In the genomic region with DNA sequence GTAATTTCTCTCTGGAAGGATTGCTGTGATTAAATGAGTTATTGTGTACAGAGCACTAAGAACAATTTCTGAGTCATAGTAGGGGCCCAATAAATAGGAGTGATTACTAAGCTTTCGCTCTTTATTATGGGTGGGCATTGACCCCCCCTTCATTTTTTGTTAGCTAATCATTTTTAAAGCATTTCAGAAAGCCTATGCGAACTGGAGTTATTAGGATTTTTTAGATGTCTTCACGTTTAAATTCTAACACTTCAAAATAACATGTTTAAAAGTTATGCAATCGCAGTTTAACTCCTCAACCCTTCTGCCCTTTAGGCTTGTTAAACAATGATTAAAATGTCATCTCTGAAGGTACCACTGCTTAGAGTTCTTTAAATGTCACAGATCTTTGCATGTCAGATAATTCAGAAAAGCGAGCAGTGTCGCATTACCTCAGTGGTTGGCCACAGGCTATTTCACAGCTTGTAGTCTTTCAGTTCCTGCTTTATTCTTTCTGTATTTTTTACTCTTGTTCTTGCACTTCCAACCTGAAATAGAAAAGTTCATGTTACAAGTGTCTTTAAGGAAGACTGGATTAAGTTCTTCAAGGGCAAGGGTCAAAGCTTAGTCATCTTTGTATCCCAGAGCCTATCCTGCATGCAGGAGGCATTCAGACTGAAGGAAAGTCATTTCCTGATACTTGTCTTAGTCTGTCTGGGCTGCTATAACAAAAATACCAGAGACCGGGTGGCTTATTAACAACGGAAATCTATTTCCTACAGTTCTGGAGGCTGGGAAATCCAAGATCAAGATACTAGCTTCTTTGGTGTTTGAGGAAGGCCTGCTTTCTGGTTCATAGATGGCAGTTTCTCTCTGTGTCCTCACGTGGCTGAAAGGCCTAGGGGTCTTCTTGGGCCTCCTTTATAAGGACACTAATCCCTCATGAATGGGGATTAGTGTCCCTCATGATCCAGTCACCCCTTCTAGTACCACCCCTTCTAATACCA, we compare ENCODE assay signal across 8 cellular contexts.
A peak's percentile ranks its signal among the peaks of the same experiment; 100 is the strongest.
DNase-seq lines count a peak whose midpoint lies in the region; ATAC-seq, FAIRE-seq and TF ChIP-seq lines count a peak whose summit lies in the region.

No MANE protein-coding gene starts in this region.

- H3K79me2 ChIP-seq in neural progenitor cell (ENCODE audit: low read depth): peaks cover 56% of the 10 kb centered on the region

- no peaks in the 10 kb centered on the region for H3K27me3 Mint-ChIP-seq in neural progenitor cell (ENCODE audit: insufficient read depth, low read depth)
- H3K27me3 Mint-ChIP-seq in activated T-helper 1 cell treated with anti-CD3 and anti-CD28 coated beads, Interleukin-12 subunit alpha, Interleukin-12 subunit beta, Interleukin-2, Interleukin-4 antibody, amounts not matched to agents 30 ng/mL and 10 ng/mL and 1 ng/mL, durations not matched to agents 14 hours and 24 hours and 36 hours (ENCODE audit: insufficient read depth): no peaks in the 10 kb centered on the region

- H3K4me1 Mint-ChIP-seq in neural progenitor cell: peaks cover 61% of the 10 kb centered on the region
- H3K4me1 Mint-ChIP-seq in activated T-helper 1 cell treated with anti-CD3 and anti-CD28 coated beads, Interleukin-12 subunit alpha, Interleukin-12 subunit beta, Interleukin-2, Interleukin-4 antibody, amounts not matched to agents 30 ng/mL and 10 ng/mL and 1 ng/mL, durations not matched to agents 14 hours and 24 hours and 36 hours (ENCODE audit: low read depth): peaks cover 66% of the 10 kb centered on the region

- intact Hi-C loops in pancreas (cut with DNase I): no loop called here
- intact Hi-C loops in activated T-helper 1 cell treated with anti-CD3 and anti-CD28 coated beads, Interleukin-12 subunit alpha, Interleukin-12 subunit beta, Interleukin-2, Interleukin-4 antibody, amounts not matched to agents 30 ng/mL and 10 ng/mL and 1 ng/mL, durations not matched to agents 14 hours and 24 hours and 36 hours (cut with micrococcal nuclease): no loop called here

- DNase-seq in Caki2 (ENCODE audit: low read depth): peak; percentile 82
- peak; percentile 88 for DNase-seq in bronchial epithelial cell (ENCODE audit: low read depth)
- DNase-seq in neural progenitor cell (ENCODE audit: low spot score): peak; percentile 64
- no peak for DNase-seq in pancreas
- DNase-seq in effector CD4-positive, alpha-beta T cell: no peak
- DNase-seq in activated T-helper 1 cell treated with anti-CD3 and anti-CD28 coated beads, Interleukin-12 subunit alpha, Interleukin-12 subunit beta, Interleukin-2, Interleukin-4 antibody, amounts not matched to agents 30 ng/mL and 10 ng/mL and 1 ng/mL, durations not matched to agents 14 hours and 24 hours and 36 hours (ENCODE audit: low spot score): no peak

- no peak overlapping the region for H3K27ac Mint-ChIP-seq in neural progenitor cell
- H3K27ac Mint-ChIP-seq in activated T-helper 1 cell treated with anti-CD3 and anti-CD28 coated beads, Interleukin-12 subunit alpha, Interleukin-12 subunit beta, Interleukin-2, Interleukin-4 antibody, amounts not matched to agents 30 ng/mL and 10 ng/mL and 1 ng/mL, durations not matched to agents 14 hours and 24 hours and 36 hours: no peak overlapping the region

- H3K9me3 Mint-ChIP-seq in neural progenitor cell: peaks cover 28% of the 10 kb centered on the region
- H3K9me3 Mint-ChIP-seq in activated T-helper 1 cell treated with anti-CD3 and anti-CD28 coated beads, Interleukin-12 subunit alpha, Interleukin-12 subunit beta, Interleukin-2, Interleukin-4 antibody, amounts not matched to agents 30 ng/mL and 10 ng/mL and 1 ng/mL, durations not matched to agents 14 hours and 24 hours and 36 hours: no peaks in the 10 kb centered on the region

- FAIRE-seq in bronchial epithelial cell (lab: Jason Lieb, UNC) (no peak), pancreas (lab: Jason Lieb, UNC) (no peak)

- H3K4me3 Mint-ChIP-seq in neural progenitor cell: no peak overlapping the region
- no peak overlapping the region for H3K4me3 Mint-ChIP-seq in activated T-helper 1 cell treated with anti-CD3 and anti-CD28 coated beads, Interleukin-12 subunit alpha, Interleukin-12 subunit beta, Interleukin-2, Interleukin-4 antibody, amounts not matched to agents 30 ng/mL and 10 ng/mL and 1 ng/mL, durations not matched to agents 14 hours and 24 hours and 36 hours

- H3K4me1 ChIP-seq in neural progenitor cell (peaks cover 50% of the 10 kb centered on the region), pancreas (peaks cover 50 to 61% (median 51%) of the 10 kb centered on the region in 3 donors)

- no peak overlapping the region for H2AFZ ChIP-seq in neural progenitor cell (replicated peaks)

- H3K4me2 ChIP-seq in neural progenitor cell: peak overlapping the region; percentile 6

- H3K36me3 Mint-ChIP-seq in neural progenitor cell: peaks cover 26% of the 10 kb centered on the region
- peaks cover 12% of the 10 kb centered on the region for H3K36me3 Mint-ChIP-seq in activated T-helper 1 cell treated with anti-CD3 and anti-CD28 coated beads, Interleukin-12 subunit alpha, Interleukin-12 subunit beta, Interleukin-2, Interleukin-4 antibody, amounts not matched to agents 30 ng/mL and 10 ng/mL and 1 ng/mL, durations not matched to agents 14 hours and 24 hours and 36 hours (ENCODE audit: low read depth)

- WGBS in pancreas, 2 donors: 73 to 80% methylated on average over 9 of the region's 9 CpGs

- H3K36me3 ChIP-seq in bronchial epithelial cell (ENCODE audit: control insufficient read depth, insufficient read depth, low read length): peaks cover 4% of the 10 kb centered on the region
- no peaks in the 10 kb centered on the region for H3K36me3 ChIP-seq in neural progenitor cell
- H3K36me3 ChIP-seq in pancreas: no peaks in the 10 kb centered on the region

- H3K9me3 ChIP-seq in neural progenitor cell (ENCODE audit: low read depth): no peaks in the 10 kb centered on the region
- no peaks in the 10 kb centered on the region for H3K9me3 ChIP-seq in pancreas

- no peaks in the 10 kb centered on the region for H3F3A ChIP-seq in neural progenitor cell (ENCODE audit: low read depth)

- H4K20me1 ChIP-seq in neural progenitor cell (ENCODE audit: low read depth): peaks cover 47% of the 10 kb centered on the region

- H3K4me3 ChIP-seq in bronchial epithelial cell (ENCODE audit: low read depth, low read length) (no peak overlapping the region), neural progenitor cell (no peak overlapping the region), pancreas (no peak overlapping the region)

- ATAC-seq in GM21367 (IDR thresholded peaks at IDR 0.05; ENCODE audit: unreplicated experiment) (peak; percentile 77), HG03469 (IDR thresholded peaks at IDR 0.05; ENCODE audit: unreplicated experiment) (peak; percentile 77), pancreas (no peak)

- no peak overlapping the region for H3K9ac ChIP-seq in neural progenitor cell

- no peaks in the 10 kb centered on the region for H3K27me3 ChIP-seq in bronchial epithelial cell (ENCODE audit: control insufficient read depth, insufficient read depth, low read length)
- H3K27me3 ChIP-seq in neural progenitor cell: no peaks in the 10 kb centered on the region
- H3K27me3 ChIP-seq in pancreas: no peaks in the 10 kb centered on the region

- no peak for TF ChIP-seq CTCF in bronchial epithelial cell (IDR thresholded peaks at IDR 0.05; ENCODE audit: insufficient read depth, low read length, severe bottlenecking)
- TF ChIP-seq CTCF in neural progenitor cell (IDR thresholded peaks at IDR 0.05): no peak
- TF ChIP-seq CTCF in pancreas (IDR thresholded peaks at IDR 0.05): no peak

- no peak overlapping the region for H3K27ac ChIP-seq in neural progenitor cell
- peak overlapping the region in 2 of 4 donors; percentile 57 to 77 for H3K27ac ChIP-seq in pancreas

- in situ Hi-C loops in Caki2 (cut with HindIII; ENCODE audit: low pct_unique_long_range_greater_than_20kb, low sequenced_read_pairs): no loop called here

Comparison
In these comparisons a context has a peak if more than half of its experiments do, and no peak if none do; other contexts are left out.
1. DNase-seq: peak in Caki2 (single experiment), bronchial epithelial cell (single experiment) and neural progenitor cell (single experiment); none in pancreas (0 of 6), effector CD4-positive, alpha-beta T cell (single experiment) and activated T-helper 1 cell treated with anti-CD3 and anti-CD28 coated beads, Interleukin-12 subunit alpha, Interleukin-12 subunit beta, Interleukin-2, Interleukin-4 antibody, amounts not matched to agents 30 ng/mL and 10 ng/mL and 1 ng/mL, durations not matched to agents 14 hours and 24 hours and 36 hours (single experiment).
2. ATAC-seq: peak in GM21367 (single experiment) and HG03469 (single experiment); none in pancreas (0 of 4).